10 cellular contexts compared by ENCODE assay signal in genomic region chr12:96397756-96398421, GRCh38. TPM values are rescaled to one million over a fixed set of nuclear protein-coding genes. Genes with fewer than 3 reads are reported as not detected.
DNase-seq lines count a peak whose midpoint lies in the region; ATAC-seq, FAIRE-seq and TF ChIP-seq lines count a peak whose summit lies in the region.
"Had no signal": no experiment of that assay in that cellular context is flagged by ENCODE, and none has a peak within 500 bp of the region (broad histone marks: within the 10 kb centered on the region; RNA-seq: fewer than 3 reads in every experiment).

No MANE protein-coding gene starts in this region.

- no peaks in the 10 kb centered on the region for H3K27me3 Mint-ChIP-seq in activated CD8-positive, alpha-beta memory T cell treated with anti-CD3 and anti-CD28 coated beads, Interleukin-2, amount 10 ng/mL, durations not matched to agents 7 days and 5 days
- H3K27me3 Mint-ChIP-seq in activated naive CD8-positive, alpha-beta T cell treated with anti-CD3 and anti-CD28 coated beads, Interleukin-2, amount 10 ng/mL, durations not matched to agents 7 days and 5 days: no peaks in the 10 kb centered on the region

- peak overlapping the region; percentile 89 for H3K4me3 Mint-ChIP-seq in activated CD8-positive, alpha-beta memory T cell treated with anti-CD3 and anti-CD28 coated beads, Interleukin-2, amount 10 ng/mL, durations not matched to agents 7 days and 5 days
- peak overlapping the region; percentile 97 for H3K4me3 Mint-ChIP-seq in activated naive CD8-positive, alpha-beta T cell treated with anti-CD3 and anti-CD28 coated beads, Interleukin-2, amount 10 ng/mL, durations not matched to agents 7 days and 5 days

- CTCF ChIA-PET in activated CD8-positive, alpha-beta memory T cell treated with anti-CD3 and anti-CD28 coated beads, Interleukin-2, amount 10 ng/mL, durations not matched to agents 7 days and 5 days (lab: Charles Lee): interaction anchor here (0.6 to 4.6 kb wide), 14 partner anchors 9 to 338 kb away, joined by 3 to 25 read pairs (median 4); no protein-coding TSS in a partner anchor

- peaks cover 3% of the 10 kb centered on the region for H3K36me3 Mint-ChIP-seq in activated CD8-positive, alpha-beta memory T cell treated with anti-CD3 and anti-CD28 coated beads, Interleukin-2, amount 10 ng/mL, durations not matched to agents 7 days and 5 days
- H3K36me3 Mint-ChIP-seq in activated naive CD8-positive, alpha-beta T cell treated with anti-CD3 and anti-CD28 coated beads, Interleukin-2, amount 10 ng/mL, durations not matched to agents 7 days and 5 days: peaks cover 8% of the 10 kb centered on the region

- H3K27ac Mint-ChIP-seq in activated CD8-positive, alpha-beta memory T cell treated with anti-CD3 and anti-CD28 coated beads, Interleukin-2, amount 10 ng/mL, durations not matched to agents 7 days and 5 days: peak overlapping the region; percentile 92
- H3K27ac Mint-ChIP-seq in activated naive CD8-positive, alpha-beta T cell treated with anti-CD3 and anti-CD28 coated beads, Interleukin-2, amount 10 ng/mL, durations not matched to agents 7 days and 5 days: peak overlapping the region; percentile 94

- intact Hi-C loops in kidney (cut with DNase I) (no loop called here), testis (cut with DNase I; ENCODE audit: low total_unique reads) (loop anchor here (10.0 kb wide), 1 partner anchor 173 kb away; no protein-coding TSS in a partner anchor)

- H3K9me3 Mint-ChIP-seq in activated CD8-positive, alpha-beta memory T cell treated with anti-CD3 and anti-CD28 coated beads, Interleukin-2, amount 10 ng/mL, durations not matched to agents 7 days and 5 days (ENCODE audit: low read depth): no peaks in the 10 kb centered on the region
- H3K9me3 Mint-ChIP-seq in activated naive CD8-positive, alpha-beta T cell treated with anti-CD3 and anti-CD28 coated beads, Interleukin-2, amount 10 ng/mL, durations not matched to agents 7 days and 5 days: no peaks in the 10 kb centered on the region

- ATAC-seq in activated CD8-positive, alpha-beta memory T cell treated with anti-CD3 and anti-CD28 coated beads, Interleukin-2, amount 10 ng/mL, durations not matched to agents 7 days and 5 days: no peak
- ATAC-seq in activated naive CD8-positive, alpha-beta T cell treated with anti-CD3 and anti-CD28 coated beads, Interleukin-2, amount 10 ng/mL, durations not matched to agents 7 days and 5 days (ENCODE audit: low read depth): no peak
- no peak for ATAC-seq in GM18870 (IDR thresholded peaks at IDR 0.05; ENCODE audit: unreplicated experiment)

- H3K9me3 ChIP-seq in kidney (ENCODE audit: control insufficient read depth in 1 of 2, low read length in 2 of 2) (no peaks in the 10 kb centered on the region), testis (no peaks in the 10 kb centered on the region)

- FAIRE-seq in kidney (lab: Jason Lieb, UNC): no peak
- FAIRE-seq: G401.6 had no signal

- no peaks in the 10 kb centered on the region for H3K27me3 ChIP-seq in testis

- peaks cover 37% of the 10 kb centered on the region for H3K4me1 Mint-ChIP-seq in activated CD8-positive, alpha-beta memory T cell treated with anti-CD3 and anti-CD28 coated beads, Interleukin-2, amount 10 ng/mL, durations not matched to agents 7 days and 5 days
- H3K4me1 Mint-ChIP-seq in activated naive CD8-positive, alpha-beta T cell treated with anti-CD3 and anti-CD28 coated beads, Interleukin-2, amount 10 ng/mL, durations not matched to agents 7 days and 5 days: peaks cover 32% of the 10 kb centered on the region

- H3K27ac ChIP-seq in kidney (ENCODE audit: low read depth in 2 of 2, low read length in 2 of 2): peak overlapping the region in 1 of 2 donors; percentile 85
- peak overlapping the region; percentile 94 to 97 for H3K27ac ChIP-seq in testis

- POLR2A ChIA-PET in activated naive CD8-positive, alpha-beta T cell treated with anti-CD3 and anti-CD28 coated beads, Interleukin-2, amount 10 ng/mL, durations not matched to agents 7 days and 5 days (lab: Charles Lee): interaction anchor here (1.0 to 4.2 kb wide), 4 partner anchors 20 to 362 kb away, joined by 3 to 29 read pairs (median 4); no protein-coding TSS in a partner anchor

- H3K4me1 ChIP-seq in kidney (ENCODE audit: control insufficient read depth in 1 of 2, insufficient read depth in 1 of 2, low read depth in 1 of 2, low read length in 2 of 2) (peaks cover 2 to 7% of the 10 kb centered on the region in 2 donors), testis (peaks cover 12% of the 10 kb centered on the region)

- no peak for DNase-seq in activated CD8-positive, alpha-beta memory T cell treated with anti-CD3 and anti-CD28 coated beads, Interleukin-2, amount 10 ng/mL, durations not matched to agents 7 days and 5 days
- DNase-seq in activated CD8-positive, alpha-beta memory T cell treated with anti-CD3 and anti-CD28 coated beads, Interleukin-2, amount 50 U/mL, for 48 hours: no peak
- DNase-seq in activated naive CD8-positive, alpha-beta T cell treated with anti-CD3 and anti-CD28 coated beads, Interleukin-2, amount 10 ng/mL, durations not matched to agents 7 days and 5 days: no peak
- DNase-seq in kidney: no peak
- DNase-seq in testis: no peak
- DNase-seq in COLO829 (ENCODE audit: low spot score): no peak
- DNase-seq in hepatic stellate cell (ENCODE audit: low spot score): no peak
- DNase-seq: T1000 had no signal

- H3K4me3 ChIP-seq in kidney (ENCODE audit: low read length in 2 of 2) (peak overlapping the region; percentile 87 to 93), testis (peak overlapping the region in 1 of 2 donors; percentile 95)

- no peaks in the 10 kb centered on the region for H3K36me3 ChIP-seq in kidney (ENCODE audit: control insufficient read depth in 1 of 2, insufficient read depth in 2 of 2, low read length in 2 of 2)
- H3K36me3 ChIP-seq in testis (ENCODE audit: low read depth, missing control alignments): no peaks in the 10 kb centered on the region

- H3K9ac ChIP-seq in kidney (ENCODE audit: low read length in 2 of 2): peak overlapping the region in 1 of 2 donors; percentile 94

- WGBS in testis, 2 donors: 8 to 14% methylated on average over 4 of the region's 4 CpGs

- TF ChIP-seq POLR2A in testis (IDR thresholded peaks at IDR 0.05): no peak

- no peak for TF ChIP-seq CTCF in kidney (IDR thresholded peaks at IDR 0.05; ENCODE audit: borderline replicate concordance, extremely low read depth, insufficient read depth)
- no peak for TF ChIP-seq CTCF in testis (IDR thresholded peaks at IDR 0.05)

RNA-seq across cellular contexts. Expression of gene CDK17, which starts 2.4 kb away (rescaled TPM):
- total RNA-seq in activated CD8-positive, alpha-beta memory T cell treated with anti-CD3 and anti-CD28 coated beads, Interleukin-2, amount 10 ng/mL, durations not matched to agents 7 days and 5 days: 10 to 100 TPM; 32.7 to 46.9 TPM
- 10 to 100 TPM; 51.7 to 60.6 TPM for total RNA-seq in activated naive CD8-positive, alpha-beta T cell treated with anti-CD3 and anti-CD28 coated beads, Interleukin-2, amount 10 ng/mL, durations not matched to agents 7 days and 5 days
- total RNA-seq in kidney (35.7 TPM), testis (10 to 100 TPM; 91.5 to 100.0 TPM)
- polyA plus RNA-seq in kidney (ENCODE audit: insufficient read depth, low read depth, low replicate concordance) (6.6 TPM), testis (ENCODE audit: insufficient read depth, low read depth, low replicate concordance) (40.7 TPM)
